In genomic region chr2:223779877-223780276, GRCh38 we compare ENCODE assay signal across 1 cellular context.
TF ChIP-seq lines count a peak whose summit lies in the region.

No MANE protein-coding gene starts in this region.

TF ChIP-seq in HepG2, 621 proteins besides CTCF, POLR2A, EP300 and RAD21 (continued from another document):
- TF ChIP-seq, protein P1, sequence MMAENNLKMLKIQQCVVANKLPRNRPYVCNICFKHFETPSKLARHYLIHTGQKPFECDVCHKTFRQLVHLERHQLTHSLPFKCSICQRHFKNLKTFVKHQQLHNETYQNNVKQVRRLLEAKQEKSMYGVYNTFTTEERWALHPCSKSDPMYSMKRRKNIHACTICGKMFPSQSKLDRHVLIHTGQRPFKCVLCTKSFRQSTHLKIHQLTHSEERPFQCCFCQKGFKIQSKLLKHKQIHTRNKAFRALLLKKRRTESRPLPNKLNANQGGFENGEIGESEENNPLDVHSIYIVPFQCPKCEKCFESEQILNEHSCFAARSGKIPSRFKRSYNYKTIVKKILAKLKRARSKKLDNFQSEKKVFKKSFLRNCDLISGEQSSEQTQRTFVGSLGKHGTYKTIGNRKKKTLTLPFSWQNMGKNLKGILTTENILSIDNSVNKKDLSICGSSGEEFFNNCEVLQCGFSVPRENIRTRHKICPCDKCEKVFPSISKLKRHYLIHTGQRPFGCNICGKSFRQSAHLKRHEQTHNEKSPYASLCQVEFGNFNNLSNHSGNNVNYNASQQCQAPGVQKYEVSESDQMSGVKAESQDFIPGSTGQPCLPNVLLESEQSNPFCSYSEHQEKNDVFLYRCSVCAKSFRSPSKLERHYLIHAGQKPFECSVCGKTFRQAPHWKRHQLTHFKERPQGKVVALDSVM (CRISPR knock-in tag; IDR thresholded peaks at IDR 0.05), result 0 out of 2 replicates have a peak, but pooled peaks have one; percentile 14
TF ChIP-seq in HepG2: peak in this region for 3.
